Comparison of ENCODE assay signal across 8 cellular contexts in the genomic region with DNA sequence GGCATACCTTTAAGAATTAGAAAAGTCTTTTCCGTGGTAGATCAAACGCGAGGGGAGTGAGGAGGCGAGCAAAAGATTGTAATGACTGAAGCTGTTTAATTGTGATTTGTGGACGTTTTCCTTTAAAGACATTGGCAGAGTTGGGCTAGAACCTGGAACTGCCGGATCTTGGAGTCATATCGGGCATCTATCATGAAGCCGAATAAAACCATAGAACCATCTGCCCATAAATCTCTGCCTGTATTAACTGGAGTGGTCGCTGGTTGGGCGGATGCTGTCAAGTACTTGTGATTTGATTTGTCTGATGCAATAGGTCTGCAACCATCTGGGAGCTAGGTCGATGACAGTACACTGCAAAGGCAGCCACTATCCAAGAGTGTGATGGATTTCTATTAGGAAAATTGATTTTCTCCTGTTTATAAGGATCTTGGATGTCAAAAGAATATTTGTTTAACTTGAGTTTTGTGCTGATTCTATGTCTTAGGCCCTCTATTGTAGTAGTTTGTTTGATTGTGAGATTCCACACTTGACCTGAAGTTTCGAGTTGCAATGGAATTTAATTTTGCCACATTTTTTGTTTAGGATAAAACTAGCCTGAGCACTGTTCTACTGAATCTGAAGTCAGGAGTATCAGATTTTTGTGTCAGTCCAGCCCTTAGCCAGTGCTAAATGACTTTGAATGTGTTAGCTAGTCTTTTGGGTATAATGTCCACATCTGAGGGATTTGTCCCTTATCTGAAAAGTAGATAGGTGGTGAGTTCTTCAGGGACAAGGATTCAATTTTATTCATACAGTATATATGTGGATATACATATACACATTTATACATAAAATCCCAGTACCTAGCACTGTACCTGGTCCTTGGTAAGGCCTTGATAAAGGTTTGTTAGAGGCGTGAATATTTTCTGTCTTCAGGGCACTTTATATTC. TPM values are rescaled to one million over a fixed set of nuclear protein-coding genes. Genes with fewer than 3 reads are reported as not detected.
DNase-seq lines count a peak whose midpoint lies in the region; ATAC-seq and TF ChIP-seq lines count a peak whose summit lies in the region.

No MANE protein-coding gene starts in this region.

- peak overlapping the region; percentile 69 for H3K4me2 ChIP-seq in MM.1S (ENCODE audit: low read depth, low read length)

- DNase-seq in GM10248 (ENCODE audit: extremely low spot score): peak; percentile 41
- DNase-seq in MM.1S: no peak
- DNase-seq in SK-N-MC (ENCODE audit: low read depth, low spot score): peak; percentile 75
- DNase-seq in body of pancreas: peak; percentile 34 to 65 (median 60)
- DNase-seq in immature natural killer cell: peak in 1 of 3 donors; percentile 6
- DNase-seq in stimulated activated CD4-positive, alpha-beta T cell treated with anti-CD3 and anti-CD28 coated beads, Interleukin-12 subunit alpha, Interleukin-12 subunit beta, amount 100 ng/mL, for 4 hours: peak; percentile 26
- DNase-seq in 8988T: no peak

- no peaks in the 10 kb centered on the region for H3F3A ChIP-seq in MM.1S (ENCODE audit: insufficient read depth, low read length)

- intact Hi-C loops in body of pancreas (cut with DNase I): no loop called here

- 0 out of 2 replicates have a peak, but pooled peaks cover 5% of the 10 kb centered on the region for H3K4me1 ChIP-seq in MM.1S (ENCODE audit: low read length)
- peaks cover 34% of the 10 kb centered on the region for H3K4me1 ChIP-seq in body of pancreas

- peaks cover 54% of the 10 kb centered on the region for H3K79me2 ChIP-seq in MM.1S (ENCODE audit: low read length)

- H3K27ac ChIP-seq in MM.1S (ENCODE audit: low read length) (peak overlapping the region; percentile 36; the same call in 1 of the 2 replicates), SK-N-MC (peak overlapping the region; percentile 96), body of pancreas (peak overlapping the region; percentile 76 to 91 (median 82))

- H3K27me3 ChIP-seq in MM.1S (replicated peaks; ENCODE audit: insufficient read depth, low read length): no peaks in the 10 kb centered on the region
- H3K27me3 ChIP-seq in body of pancreas: no peaks in the 10 kb centered on the region

- ATAC-seq in body of pancreas (no peak), HG02852 (IDR thresholded peaks at IDR 0.05; ENCODE audit: unreplicated experiment) (no peak)

- H3K9me2 ChIP-seq in MM.1S (replicated peaks; ENCODE audit: insufficient read depth, low read length): no peaks in the 10 kb centered on the region

- H3K9ac ChIP-seq in MM.1S (ENCODE audit: low read length): peak overlapping the region; percentile 67; the same call in 1 of the 2 replicates
- peak overlapping the region; percentile 98 for H3K9ac ChIP-seq in SK-N-MC (ENCODE audit: insufficient read length)

- TF ChIP-seq CTCF in GM10248 (IDR thresholded peaks at IDR 0.05; ENCODE audit: control extremely low read depth, extremely low read depth, low read depth, missing control alignments) (no peak), MM.1S (IDR thresholded peaks at IDR 0.05; ENCODE audit: low read length) (no peak), body of pancreas (IDR thresholded peaks at IDR 0.05) (no peak)

- no peaks in the 10 kb centered on the region for H3K9me3 Mint-ChIP-seq in immature natural killer cell

- H3K36me3 Mint-ChIP-seq in immature natural killer cell: peaks cover 0 to 11% (median 4%) of the 10 kb centered on the region in 3 donors

- POLR2A ChIA-PET in GM10248 (lab: Yijun Ruan, JAX): interaction anchor here (0.6 to 1.1 kb wide), 3 partner anchors 9 to 255 kb away, joined by 3 read pairs; no protein-coding TSS in a partner anchor

- no peaks in the 10 kb centered on the region for H3K9me3 ChIP-seq in MM.1S (replicated peaks; ENCODE audit: insufficient read depth, low read length)
- no peaks in the 10 kb centered on the region for H3K9me3 ChIP-seq in SK-N-MC (ENCODE audit: low read depth, low read length)
- no peaks in the 10 kb centered on the region for H3K9me3 ChIP-seq in body of pancreas

- CTCF ChIA-PET in GM10248 (lab: Yijun Ruan, JAX): interaction anchor here (0.7 to 2.9 kb wide), 9 partner anchors 8 to 318 kb away, joined by 3 to 15 read pairs (median 4); a partner anchor contains a TSS

- WGBS in body of pancreas, 2 donors: 6 to 9% methylated on average over 9 to 13 of the region's 13 CpGs

- H3K36me3 ChIP-seq in MM.1S (replicated peaks; ENCODE audit: insufficient read depth, low read length) (no peaks in the 10 kb centered on the region), SK-N-MC (ENCODE audit: insufficient read depth, low read length) (peaks cover 45% of the 10 kb centered on the region), body of pancreas (replicated peaks in 1 of 2; ENCODE audit: insufficient read depth in 1 of 2, low read depth in 2 of 2) (no peaks in the 10 kb centered on the region)

- H3K27ac Mint-ChIP-seq in immature natural killer cell: peak overlapping the region; percentile 88 to 95 (median 92)

- H3K27me3 Mint-ChIP-seq in immature natural killer cell (ENCODE audit: low read depth in 3 of 3): peaks cover 7 to 8% (median 7%) of the 10 kb centered on the region in 3 donors

- H3K4me3 Mint-ChIP-seq in immature natural killer cell: peak overlapping the region; percentile 95 to 99 (median 97)

- peak overlapping the region; percentile 64; the same call in 1 of the 2 replicates for H2AFZ ChIP-seq in MM.1S (ENCODE audit: low read length)

- H4K20me1 ChIP-seq in MM.1S (ENCODE audit: insufficient read depth, low read length): no peaks in the 10 kb centered on the region

- peaks cover 38 to 40% of the 10 kb centered on the region in 2 donors for H3K4me1 Mint-ChIP-seq in immature natural killer cell

- TF ChIP-seq POLR2A in body of pancreas (IDR thresholded peaks at IDR 0.05): no peak

- H3K4me3 ChIP-seq in MM.1S (ENCODE audit: low read length) (peak overlapping the region; percentile 80), SK-N-MC (peak overlapping the region; percentile 100), body of pancreas (peak overlapping the region; percentile 78 to 82)

RNA-seq across cellular contexts. Expression of a gene that starts 1.2 kb away (rescaled TPM):
- 100 to 1,000 TPM in 1 of 2 donors, 10 to 100 TPM in 1; 65.3 to 123 TPM for total RNA-seq in body of pancreas
- polyA plus RNA-seq in immature natural killer cell: 100 to 1,000 TPM; 123 to 205 (median 149) TPM

RNA-seq across cellular contexts. Expression of a gene that starts 34.4 kb away (rescaled TPM):
- total RNA-seq in body of pancreas: 1 to 10 TPM; 7.3 to 7.5 TPM
- under 1 TPM in 2 of 3 donors, not detected in 1; 0.17 to 0.77 TPM for polyA plus RNA-seq in immature natural killer cell

Comparison
In these comparisons a context has a peak if more than half of its experiments do, and no peak if none do; other contexts are left out.
1. DNase-seq: peak in GM10248 (single experiment), SK-N-MC (single experiment), body of pancreas (4 of 4) and stimulated activated CD4-positive, alpha-beta T cell treated with anti-CD3 and anti-CD28 coated beads, Interleukin-12 subunit alpha, Interleukin-12 subunit beta, amount 100 ng/mL, for 4 hours (single experiment); none in MM.1S (single experiment) and 8988T (single experiment).
2. H3K27ac ChIP-seq: peak in every context shown above with its lines; median percentile 96 in SK-N-MC; 82 in body of pancreas; 36 in MM.1S.
3. Peak in every context shown above with its lines, with median percentiles within 50 percentile points of each other: H3K4me3 ChIP-seq.